12 cellular contexts compared by ENCODE assay signal in the genomic region with DNA sequence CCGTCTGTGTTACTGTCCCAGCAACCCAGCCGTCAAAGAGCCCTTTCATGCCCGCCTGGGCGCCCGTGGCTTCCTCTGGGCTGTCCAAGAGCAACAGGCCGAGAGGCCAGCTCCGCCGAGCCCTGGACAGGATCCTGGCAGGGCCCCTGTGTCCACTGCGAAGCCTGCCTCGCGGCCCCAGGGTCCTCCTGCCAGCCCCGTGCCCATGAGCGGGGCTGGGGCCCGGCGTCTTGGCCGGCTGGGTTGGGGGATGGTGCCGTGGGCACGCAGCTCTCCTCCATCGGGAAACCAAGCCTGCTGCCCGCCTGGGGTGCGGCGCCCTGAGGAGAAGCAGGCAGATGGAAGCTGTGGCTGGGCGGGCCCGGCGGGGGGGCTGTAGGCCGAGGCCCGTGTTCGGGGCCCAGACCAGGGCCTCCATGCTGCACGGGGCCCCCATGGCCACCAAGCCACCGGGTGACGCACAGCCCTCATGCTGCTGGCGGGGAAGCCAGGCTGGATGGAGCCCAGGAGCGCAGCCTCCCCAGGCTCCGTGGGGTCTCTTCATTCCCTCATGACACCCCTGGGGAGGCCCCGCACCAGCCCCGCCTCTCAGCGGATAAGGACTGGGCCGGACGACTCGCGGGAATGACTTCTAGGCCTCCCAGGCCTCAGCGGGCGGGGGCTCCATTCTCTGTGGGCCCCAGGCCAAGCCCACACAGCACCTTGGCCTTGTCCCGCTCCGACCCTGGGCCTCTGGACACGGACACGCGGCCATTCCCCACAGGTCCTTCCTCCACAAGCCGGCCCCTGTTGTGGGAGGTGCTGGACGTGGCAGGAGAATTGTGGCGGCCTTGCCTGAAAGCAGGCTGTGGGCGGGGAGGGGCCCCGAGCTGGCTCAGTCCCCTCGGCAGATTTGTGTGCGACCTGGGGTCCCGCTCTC. TPM values are rescaled to one million over a fixed set of nuclear protein-coding genes. Genes with fewer than 3 reads are reported as not detected.
"Had no signal": no experiment of that assay in that cellular context is flagged by ENCODE, and none has a peak within 500 bp of the region (broad histone marks: within the 10 kb centered on the region; RNA-seq: fewer than 3 reads in every experiment).

A gene with protein sequence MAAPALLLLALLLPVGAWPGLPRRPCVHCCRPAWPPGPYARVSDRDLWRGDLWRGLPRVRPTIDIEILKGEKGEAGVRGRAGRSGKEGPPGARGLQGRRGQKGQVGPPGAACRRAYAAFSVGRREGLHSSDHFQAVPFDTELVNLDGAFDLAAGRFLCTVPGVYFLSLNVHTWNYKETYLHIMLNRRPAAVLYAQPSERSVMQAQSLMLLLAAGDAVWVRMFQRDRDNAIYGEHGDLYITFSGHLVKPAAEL (minus strand): TSS at position 81 of the 919 bp plus-strand sequence. CDS start 1,322 bp downstream, outside the sequence.

- H3K36me3 ChIP-seq: right lobe of liver had no signal

- H3K4me1 ChIP-seq: right lobe of liver had no signal

- H3K27me3 ChIP-seq: hepatocyte, right lobe of liver had no signal

- ATAC-seq: activated T-helper 17 cell treated with anti-CD3 and anti-CD28 coated beads, Interleukin-2, amount 50 U/mL, for 72 hours had no signal

- H3K4me2 ChIP-seq: hepatocyte had no signal

- H3K27ac ChIP-seq: hepatocyte, right lobe of liver had no signal

- H3K9me3 ChIP-seq: right lobe of liver had no signal

- H3K4me3 ChIP-seq: hepatocyte, right lobe of liver had no signal

- DNase-seq: activated CD4-positive, CD25-positive, alpha-beta regulatory T cell treated with anti-CD3 and anti-CD28 coated beads, Interleukin-2, amount 50 U/mL, for 72 hours; activated naive CD4-positive, alpha-beta T cell treated with anti-CD3 and anti-CD28 coated beads, Interleukin-2, amount 10 ng/mL, durations not matched to agents 7 days and 5 days; nephron progenitor cell; right lobe of liver had no signal

RNA-seq across cellular contexts. Expression of the gene that starts here (rescaled TPM):
- total RNA-seq: activated T-helper 17 cell treated with anti-CD3 and anti-CD28 coated beads, Interleukin-2, amount 50 U/mL, for 72 hours; hepatocyte; lower leg skin; mesothelial cell of epicardium; omental fat pad; progenitor cell of endocrine pancreas; right lobe of liver; T-helper 2 cell treated with Interferon-gamma antibody and Interleukin-4, amounts not matched to agents 100 ng/mL and 5 ng/mL, for 36 hours; ureter had no signal
